Comparison of ENCODE assay signal across 8 cellular contexts in genomic region chr3:38030126-38031021, GRCh38. TPM values are rescaled to one million over a fixed set of nuclear protein-coding genes. Genes with fewer than 3 reads are reported as not detected.
DNase-seq lines count a peak whose midpoint lies in the region; ATAC-seq and TF ChIP-seq lines count a peak whose summit lies in the region.

No MANE protein-coding gene starts in this region.

- H3K4me1 Mint-ChIP-seq in activated naive CD4-positive, alpha-beta T cell treated with anti-CD3 and anti-CD28 coated beads, Interleukin-2, amount 10 ng/mL, durations not matched to agents 7 days and 5 days: peaks cover 44% of the 10 kb centered on the region
- H3K4me1 Mint-ChIP-seq in type B pancreatic cell (ENCODE audit: unreplicated experiment): peaks cover 16% of the 10 kb centered on the region

- CTCF ChIA-PET in activated naive CD4-positive, alpha-beta T cell treated with anti-CD3 and anti-CD28 coated beads, Interleukin-2, amount 10 ng/mL, durations not matched to agents 7 days and 5 days (lab: Charles Lee): no interaction called here

- ATAC-seq in activated naive CD4-positive, alpha-beta T cell treated with anti-CD3 and anti-CD28 coated beads, Interleukin-2, amount 50 U/mL, for 72 hours: no peak
- no peak for ATAC-seq in mucosa of descending colon
- no peak for ATAC-seq in GM21529 (IDR thresholded peaks at IDR 0.05; ENCODE audit: unreplicated experiment)

- intact Hi-C loops in mucosa of descending colon (cut with DNase I, micrococcal nuclease): no loop called here

- no peaks in the 10 kb centered on the region for H3K9me3 Mint-ChIP-seq in activated naive CD4-positive, alpha-beta T cell treated with anti-CD3 and anti-CD28 coated beads, Interleukin-2, amount 10 ng/mL, durations not matched to agents 7 days and 5 days
- no peaks in the 10 kb centered on the region for H3K9me3 Mint-ChIP-seq in activated naive CD4-positive, alpha-beta T cell treated with anti-CD3 and anti-CD28 coated beads, Interleukin-2, amount 50 U/mL, for 72 hours
- no peaks in the 10 kb centered on the region for H3K9me3 Mint-ChIP-seq in type B pancreatic cell

- no peaks in the 10 kb centered on the region for H3K36me3 ChIP-seq in mucosa of descending colon (ENCODE audit: low read depth)

- H3K27ac Mint-ChIP-seq in activated naive CD4-positive, alpha-beta T cell treated with anti-CD3 and anti-CD28 coated beads, Interleukin-2, amount 10 ng/mL, durations not matched to agents 7 days and 5 days: no peak overlapping the region
- H3K27ac Mint-ChIP-seq in activated naive CD4-positive, alpha-beta T cell treated with anti-CD3 and anti-CD28 coated beads, Interleukin-2, amount 50 U/mL, for 72 hours: no peak overlapping the region
- peak overlapping the region; percentile 92 for H3K27ac Mint-ChIP-seq in type B pancreatic cell

- H3K27me3 Mint-ChIP-seq in activated naive CD4-positive, alpha-beta T cell treated with anti-CD3 and anti-CD28 coated beads, Interleukin-2, amount 10 ng/mL, durations not matched to agents 7 days and 5 days: peaks cover 71% of the 10 kb centered on the region
- H3K27me3 Mint-ChIP-seq in type B pancreatic cell: peaks cover 8% of the 10 kb centered on the region

- H3K9me3 ChIP-seq in mucosa of descending colon: no peaks in the 10 kb centered on the region

- peaks cover 8% of the 10 kb centered on the region for H3K36me3 Mint-ChIP-seq in activated naive CD4-positive, alpha-beta T cell treated with anti-CD3 and anti-CD28 coated beads, Interleukin-2, amount 10 ng/mL, durations not matched to agents 7 days and 5 days
- no peaks in the 10 kb centered on the region for H3K36me3 Mint-ChIP-seq in activated naive CD4-positive, alpha-beta T cell treated with anti-CD3 and anti-CD28 coated beads, Interleukin-2, amount 50 U/mL, for 72 hours
- H3K36me3 Mint-ChIP-seq in type B pancreatic cell: no peaks in the 10 kb centered on the region

- DNase-seq in activated naive CD4-positive, alpha-beta T cell treated with anti-CD3 and anti-CD28 coated beads, Interleukin-2, amount 10 ng/mL, durations not matched to agents 7 days and 5 days: no peak
- no peak for DNase-seq in activated naive CD4-positive, alpha-beta T cell treated with anti-CD3 and anti-CD28 coated beads, Interleukin-2, amount 50 U/mL, for 72 hours (ENCODE audit: low spot score in 2 of 2)
- DNase-seq in coronary artery (ENCODE audit: low spot score): no peak
- DNase-seq in mucosa of descending colon: peak in 2 of 3 donors; percentile 20 to 48
- no peak for DNase-seq in type B pancreatic cell (ENCODE audit: extremely low spot score, unreplicated experiment)
- DNase-seq in CD1c-positive myeloid dendritic cell (ENCODE audit: extremely low spot score): no peak
- no peak for DNase-seq in NCI-H526 treated with DMSO at 0.1 percent for 48 hours (lab: John Stamatoyannopoulos, UW)

- peak overlapping the region; percentile 37 for H3K4me3 Mint-ChIP-seq in activated naive CD4-positive, alpha-beta T cell treated with anti-CD3 and anti-CD28 coated beads, Interleukin-2, amount 10 ng/mL, durations not matched to agents 7 days and 5 days
- peak overlapping the region; percentile 84 for H3K4me3 Mint-ChIP-seq in type B pancreatic cell

- peaks cover 42% of the 10 kb centered on the region for H3K4me1 ChIP-seq in mucosa of descending colon (ENCODE audit: low read depth)

- TF ChIP-seq CTCF in coronary artery (IDR thresholded peaks at IDR 0.05) (no peak), mucosa of descending colon (IDR thresholded peaks at IDR 0.05) (no peak), type B pancreatic cell (conservative IDR thresholded peaks at IDR 0.05) (no peak)

- H3K4me3 ChIP-seq in coronary artery (peak overlapping the region; percentile 99), mucosa of descending colon (no peak overlapping the region)

- H3K27ac ChIP-seq in coronary artery: peak overlapping the region; percentile 89 to 99

RNA-seq across cellular contexts. Expression of gene PLCD1, which starts 0.9 kb away (rescaled TPM):
- total RNA-seq in activated naive CD4-positive, alpha-beta T cell treated with anti-CD3 and anti-CD28 coated beads, Interleukin-2, amount 50 U/mL, for 72 hours: 10 to 100 TPM; 10.0 to 18.5 TPM
- total RNA-seq in mucosa of descending colon: 100 to 1,000 TPM in 1 of 3 donors, 10 to 100 TPM in 2; 38.2 to 113 (median 66.5) TPM
- 28.7 and 31.6 TPM in 2 replicates for total RNA-seq in type B pancreatic cell (ENCODE audit: low replicate concordance)

RNA-seq across cellular contexts. Expression of gene DLEC1, which starts 8.6 kb away (rescaled TPM):
- 1 to 10 TPM in 1 of 2 donors, under 1 TPM in 1; 0.18 to 1.9 TPM for total RNA-seq in activated naive CD4-positive, alpha-beta T cell treated with anti-CD3 and anti-CD28 coated beads, Interleukin-2, amount 50 U/mL, for 72 hours
- total RNA-seq in mucosa of descending colon (1 to 10 TPM in 2 of 3 donors, under 1 TPM in 1; 0.73 to 1.7 (median 1.5) TPM), type B pancreatic cell (ENCODE audit: low replicate concordance) (0.76 and 3.2 TPM in 2 replicates)

RNA-seq across cellular contexts. Expression of gene VILL, which starts 39.8 kb away (rescaled TPM):
- 10 to 100 TPM; 13.2 to 13.8 TPM for total RNA-seq in activated naive CD4-positive, alpha-beta T cell treated with anti-CD3 and anti-CD28 coated beads, Interleukin-2, amount 50 U/mL, for 72 hours
- total RNA-seq in mucosa of descending colon (100 to 1,000 TPM in 2 of 3 donors, 10 to 100 TPM in 1; 69.7 to 197 (median 150) TPM), type B pancreatic cell (ENCODE audit: low replicate concordance) (14.2 and 16.9 TPM in 2 replicates)

Comparison
In these comparisons a context has a peak if more than half of its experiments do, and no peak if none do; other contexts are left out.
1. DNase-seq: peak in mucosa of descending colon (2 of 3); none in activated naive CD4-positive, alpha-beta T cell treated with anti-CD3 and anti-CD28 coated beads, Interleukin-2, amount 10 ng/mL, durations not matched to agents 7 days and 5 days (single experiment), activated naive CD4-positive, alpha-beta T cell treated with anti-CD3 and anti-CD28 coated beads, Interleukin-2, amount 50 U/mL, for 72 hours (0 of 2), coronary artery (single experiment), type B pancreatic cell (single experiment), CD1c-positive myeloid dendritic cell (single experiment) and NCI-H526 treated with DMSO at 0.1 percent for 48 hours (single experiment).